11 cellular contexts compared by ENCODE assay signal in the genomic region with DNA sequence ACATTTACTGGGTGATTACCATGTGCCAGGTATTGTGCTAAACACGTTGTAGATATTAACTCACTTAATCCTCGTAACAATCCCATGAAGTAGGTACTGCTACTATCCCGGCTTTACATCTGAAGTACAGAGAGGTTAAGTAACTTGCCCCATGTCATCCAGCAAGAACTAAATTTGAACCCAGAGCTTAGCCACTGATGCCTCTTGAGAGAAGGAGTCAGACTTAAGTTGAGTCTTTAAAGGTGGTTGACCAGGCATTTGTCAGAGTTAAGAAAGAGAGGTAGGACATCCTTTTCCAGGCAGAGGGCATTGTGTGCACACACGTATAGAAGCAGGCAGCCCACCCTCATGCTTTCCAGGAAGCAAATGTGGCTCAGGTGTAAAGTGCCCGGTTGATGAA. TPM values are rescaled to one million over a fixed set of nuclear protein-coding genes. Genes with fewer than 3 reads are reported as not detected.
A peak's percentile ranks its signal among the peaks of the same experiment; 100 is the strongest.
DNase-seq lines count a peak whose midpoint lies in the region; ATAC-seq, FAIRE-seq and TF ChIP-seq lines count a peak whose summit lies in the region.
"Had no signal": no experiment of that assay in that cellular context is flagged by ENCODE, and none has a peak within 500 bp of the region (broad histone marks: within the 10 kb centered on the region; RNA-seq: fewer than 3 reads in every experiment).

No MANE protein-coding gene starts in this region.

- H3K36me3 ChIP-seq in Loucy (ENCODE audit: insufficient read depth, low read length), result no peaks in the 10 kb centered on the region
- H3K36me3 ChIP-seq in gastrocnemius medialis, result no peaks in the 10 kb centered on the region

- no peaks in the 10 kb centered on the region for H3K9me2 ChIP-seq in Loucy (replicated peaks; ENCODE audit: low read depth, low read length)

- H3K4me1 Mint-ChIP-seq in activated CD4-positive, alpha-beta T cell treated with anti-CD3 and anti-CD28 coated beads for 36 hours, result peaks cover 70% of the 10 kb centered on the region
- peaks cover 33% of the 10 kb centered on the region for H3K4me1 Mint-ChIP-seq in dendritic cell treated with granulocyte-macrophage colony-stimulating factor and Interleukin-4, amounts not matched to agents 40 ng/mL and 50 ng/mL, for 4 days (ENCODE audit: low read depth)

- peak overlapping the region; percentile 84 for H3K4me3 Mint-ChIP-seq in activated CD4-positive, alpha-beta T cell treated with anti-CD3 and anti-CD28 coated beads for 36 hours
- H3K4me3 Mint-ChIP-seq in dendritic cell treated with granulocyte-macrophage colony-stimulating factor and Interleukin-4, amounts not matched to agents 40 ng/mL and 50 ng/mL, for 4 days, result no peak overlapping the region

- ATAC-seq in activated CD4-positive, alpha-beta T cell treated with anti-CD3 and anti-CD28 coated beads for 36 hours, result no peak
- no peak for ATAC-seq in gastrocnemius medialis
- ATAC-seq in HG02588 (IDR thresholded peaks at IDR 0.05; ENCODE audit: unreplicated experiment), result no peak

- H3F3A ChIP-seq in Loucy (ENCODE audit: low read depth), result peaks cover 7% of the 10 kb centered on the region; the same call in 1 of the 2 replicates

- in situ Hi-C loops in gastrocnemius medialis (cut with MboI; ENCODE audit: low sequenced_read_pairs in 4 of 4), result loop anchor here in 1 of 4 donors (25.0 kb wide), 1 partner anchor 435 kb away; no protein-coding TSS in a partner anchor

- H3K9me3 ChIP-seq in Loucy (ENCODE audit: insufficient read depth, low read depth, low read length) (no peaks in the 10 kb centered on the region), gastrocnemius medialis (no peaks in the 10 kb centered on the region)

- H3K4me3 ChIP-seq in Loucy (ENCODE audit: low read length, poor library complexity, severe bottlenecking) (peak overlapping the region; percentile 89), gastrocnemius medialis (peak overlapping the region; percentile 71 to 86 (median 78))

- POLR2A ChIA-PET in activated CD4-positive, alpha-beta T cell treated with anti-CD3 and anti-CD28 coated beads for 36 hours (lab: Charles Lee), result interaction anchor here (0.6 to 1.3 kb wide), 3 partner anchors 12 to 23 kb away, joined by 4 to 6 read pairs (median 4); no protein-coding TSS in a partner anchor

- peaks cover 34% of the 10 kb centered on the region for H3K27me3 Mint-ChIP-seq in activated CD4-positive, alpha-beta T cell treated with anti-CD3 and anti-CD28 coated beads for 36 hours
- peaks cover 2% of the 10 kb centered on the region for H3K27me3 Mint-ChIP-seq in dendritic cell treated with granulocyte-macrophage colony-stimulating factor and Interleukin-4, amounts not matched to agents 40 ng/mL and 50 ng/mL, for 4 days

- H3K27ac Mint-ChIP-seq in activated CD4-positive, alpha-beta T cell treated with anti-CD3 and anti-CD28 coated beads for 36 hours, result peak overlapping the region; percentile 86
- H3K27ac Mint-ChIP-seq in dendritic cell treated with granulocyte-macrophage colony-stimulating factor and Interleukin-4, amounts not matched to agents 40 ng/mL and 50 ng/mL, for 4 days, result peak overlapping the region; percentile 72

- DNase-seq in activated CD4-positive, alpha-beta T cell treated with anti-CD3 and anti-CD28 coated beads for 36 hours, result no peak
- DNase-seq in activated CD4-positive, alpha-beta T cell treated with anti-CD3 and anti-CD28 coated beads, Interleukin-2, amount 50 U/mL, for 4 hours, result no peak
- no peak for DNase-seq in gastrocnemius medialis
- no peak for DNase-seq in D721Med (ENCODE audit: insufficient read length, low spot score)
- no peak for DNase-seq in NCI-H748 (lab: John Stamatoyannopoulos, UW; ENCODE audit: unreplicated experiment)
- DNase-seq: NCI-H226 had no signal

- H3K4me1 ChIP-seq in Loucy (ENCODE audit: insufficient read depth, low read length, poor library complexity, severe bottlenecking), result peaks cover 69% of the 10 kb centered on the region
- H3K4me1 ChIP-seq in gastrocnemius medialis, result peaks cover 6 to 27% of the 10 kb centered on the region in 2 donors

- H3K27me3 ChIP-seq in Loucy (ENCODE audit: insufficient read depth, low read length, poor library complexity, severe bottlenecking) (no peaks in the 10 kb centered on the region), gastrocnemius medialis (no peaks in the 10 kb centered on the region)

- CTCF ChIA-PET in activated CD4-positive, alpha-beta T cell treated with anti-CD3 and anti-CD28 coated beads for 36 hours (lab: Charles Lee), result interaction anchor here (0.8 to 1.1 kb wide), 3 partner anchors 14 to 39 kb away, joined by 3 to 6 read pairs (median 3); no protein-coding TSS in a partner anchor

- H3K4me2 ChIP-seq in Loucy (ENCODE audit: low read depth, low read length, poor library complexity, severe bottlenecking), result peak overlapping the region; percentile 93

- no peaks in the 10 kb centered on the region for H3K9me3 Mint-ChIP-seq in activated CD4-positive, alpha-beta T cell treated with anti-CD3 and anti-CD28 coated beads for 36 hours (ENCODE audit: low read depth)
- no peaks in the 10 kb centered on the region for H3K9me3 Mint-ChIP-seq in dendritic cell treated with granulocyte-macrophage colony-stimulating factor and Interleukin-4, amounts not matched to agents 40 ng/mL and 50 ng/mL, for 4 days

- peaks cover 26% of the 10 kb centered on the region for H3K36me3 Mint-ChIP-seq in activated CD4-positive, alpha-beta T cell treated with anti-CD3 and anti-CD28 coated beads for 36 hours (ENCODE audit: low read depth)
- H3K36me3 Mint-ChIP-seq in dendritic cell treated with granulocyte-macrophage colony-stimulating factor and Interleukin-4, amounts not matched to agents 40 ng/mL and 50 ng/mL, for 4 days (ENCODE audit: low read depth), result no peaks in the 10 kb centered on the region

- peaks cover 56% of the 10 kb centered on the region for H3K79me2 ChIP-seq in Loucy (ENCODE audit: insufficient read depth, low read length)

- peak overlapping the region; percentile 89 to 91 (median 90) for H3K27ac ChIP-seq in gastrocnemius medialis
- H3K27ac ChIP-seq: RWPE1 had no signal

- H4K20me1 ChIP-seq in Loucy (ENCODE audit: insufficient read depth, low read length, poor library complexity, severe bottlenecking), result no peaks in the 10 kb centered on the region

- TF ChIP-seq POLR2A in gastrocnemius medialis (IDR thresholded peaks at IDR 0.05), result no peak

- H3K9ac ChIP-seq in Loucy (ENCODE audit: low read depth, low read length, poor library complexity, severe bottlenecking), result peak overlapping the region; percentile 87

- TF ChIP-seq CTCF in Loucy (conservative IDR thresholded peaks at IDR 0.05; ENCODE audit: low read length) (no peak), gastrocnemius medialis (IDR thresholded peaks at IDR 0.05 in 4 of 5, conservative IDR thresholded peaks at IDR 0.05 in 1 of 5) (no peak), D721Med (IDR thresholded peaks at IDR 0.05; ENCODE audit: insufficient read depth, missing control alignments) (no peak)

- intact Hi-C loops in activated CD4-positive, alpha-beta T cell treated with anti-CD3 and anti-CD28 coated beads for 36 hours (cut with DNase I, micrococcal nuclease), result loop anchor here (1.0 to 10.0 kb wide), 10 partner anchors 17 to 923 kb away; a partner anchor contains a TSS
- intact Hi-C loops in dendritic cell treated with granulocyte-macrophage colony-stimulating factor and Interleukin-4, amounts not matched to agents 40 ng/mL and 50 ng/mL, for 4 days (cut with micrococcal nuclease), result no loop called here
- intact Hi-C loops in gastrocnemius medialis (cut with DNase I; ENCODE audit: low total_unique reads), result loop anchor here (2.0 kb wide), 1 partner anchor 47 kb away; no protein-coding TSS in a partner anchor

- no peak for FAIRE-seq in D721Med (lab: Jason Lieb, UNC)
- FAIRE-seq: A204.1 had no signal

- H2AFZ ChIP-seq in Loucy (ENCODE audit: low read length), result no peak overlapping the region

RNA-seq across cellular contexts. Expression of a gene that starts 0.4 kb away (rescaled TPM):
- 10 to 100 TPM; 15.0 to 17.3 TPM for total RNA-seq in activated CD4-positive, alpha-beta T cell treated with anti-CD3 and anti-CD28 coated beads for 36 hours
- total RNA-seq in gastrocnemius medialis, result 1 to 10 TPM in 3 of 4 donors, under 1 TPM in 1; 0.73 to 9.0 (median 2.4) TPM
